ENCODE assay signal across 9 cellular contexts in genomic region chr7:56047446-56048116, GRCh38. TPM values are rescaled to one million over a fixed set of nuclear protein-coding genes. Genes with fewer than 3 reads are reported as not detected.
DNase-seq lines count a peak whose midpoint lies in the region; FAIRE-seq and TF ChIP-seq lines count a peak whose summit lies in the region.
"Not testable (repeated sequence)": the region's sequence is repeated elsewhere in the genome, so short reads cannot be mapped to it uniquely, and the experiment has no call there.
"Had no signal": no experiment of that assay in that cellular context is flagged by ENCODE, and none has a peak within 500 bp of the region (broad histone marks: within the 10 kb centered on the region; RNA-seq: fewer than 3 reads in every experiment).

No MANE protein-coding gene starts in this region.

- H3K9ac ChIP-seq in skeletal muscle satellite cell (ENCODE audit: low read depth, low read length): peak overlapping the region; percentile 51

- DNase-seq in Caco-2: peak in 1 of 2 experiments; percentile 14
- not testable (repeated sequence) for DNase-seq in RWPE1 (ENCODE audit: low spot score); esophagus squamous epithelium (lab: John Stamatoyannopoulos, UW); uterus
- DNase-seq in bronchial epithelial cell (ENCODE audit: low read depth): peak; percentile 25
- DNase-seq in kidney tubule cell (ENCODE audit: low spot score): peak; percentile 83

- POLR2A ChIA-PET in Caco-2 (lab: Charles Lee) (interaction anchor here (0.6 to 1.8 kb wide), 3 partner anchors 13 to 209 kb away, joined by 3 to 9 read pairs (median 4); no protein-coding TSS in a partner anchor), RWPE1 (lab: Yijun Ruan, JAX; ENCODE audit: low non-redundant PET) (interaction anchor here (0.7 kb wide), 1 partner anchor 17 kb away, joined by 6 read pairs; no protein-coding TSS in a partner anchor)

- peak overlapping the region; percentile 58 for H3K4me3 Mint-ChIP-seq in Caco-2 (ENCODE audit: unreplicated experiment)

- WGBS in esophagus squamous epithelium, 2 donors: 38 to 75% methylated on average over 4 to 11 of the region's 11 CpGs

- H3K27me3 ChIP-seq in Caco-2 (replicated peaks; ENCODE audit: control insufficient read depth, insufficient read depth, low read length); bronchial epithelial cell (ENCODE audit: control insufficient read depth, insufficient read depth, low read length); esophagus squamous epithelium; muscle layer of duodenum (ENCODE audit: low read depth, low read length); skeletal muscle satellite cell (ENCODE audit: control insufficient read depth, insufficient read depth, low read length); uterus: not testable (repeated sequence)

- not testable (repeated sequence) for H3K27ac Mint-ChIP-seq in Caco-2 (ENCODE audit: unreplicated experiment)

- H3K9me3 ChIP-seq in Caco-2; esophagus squamous epithelium; muscle layer of duodenum (ENCODE audit: control insufficient read depth in 1 of 2, low read length in 2 of 2); skeletal muscle satellite cell (replicated peaks; ENCODE audit: low read length); uterus: not testable (repeated sequence)

- H3K4me2 ChIP-seq in skeletal muscle satellite cell (ENCODE audit: low read length): peak overlapping the region; percentile 16

- not testable (repeated sequence) for TF ChIP-seq POLR2A in esophagus squamous epithelium (IDR thresholded peaks at IDR 0.05); uterus (IDR thresholded peaks at IDR 0.05)

- TF ChIP-seq CTCF in Caco-2 (IDR thresholded peaks at IDR 0.05; ENCODE audit: insufficient read depth in 1 of 2, low read depth in 1 of 2, low read length in 1 of 2, severe bottlenecking in 1 of 2, unreplicated experiment in 1 of 2); RWPE1 (conservative IDR thresholded peaks at IDR 0.05; ENCODE audit: low read depth); bronchial epithelial cell (IDR thresholded peaks at IDR 0.05; ENCODE audit: insufficient read depth, low read length, severe bottlenecking); esophagus squamous epithelium (IDR thresholded peaks at IDR 0.05); uterus (IDR thresholded peaks at IDR 0.05): not testable (repeated sequence)

- H3K36me3 Mint-ChIP-seq in Caco-2 (ENCODE audit: insufficient read depth, unreplicated experiment): peaks cover 38% of the 10 kb centered on the region

- H3K4me1 ChIP-seq in Caco-2: peaks cover 33% of the 10 kb centered on the region
- H3K4me1 ChIP-seq in esophagus squamous epithelium: peaks cover 3 to 56% (median 25%) of the 10 kb centered on the region in 3 donors
- H3K4me1 ChIP-seq in muscle layer of duodenum (ENCODE audit: control insufficient read depth in 1 of 2, insufficient read depth in 2 of 2, low read length in 2 of 2): peaks cover 0 to 22% of the 10 kb centered on the region in 2 donors
- peaks cover 17% of the 10 kb centered on the region for H3K4me1 ChIP-seq in skeletal muscle satellite cell (ENCODE audit: control insufficient read depth, insufficient read depth, low read length)
- H3K4me1 ChIP-seq in uterus: not testable (repeated sequence)

- not testable (repeated sequence) for BruUV-seq in Caco-2 (replicated peaks; lab: Mats Ljungman, UMichigan)

- H3K9me3 Mint-ChIP-seq in Caco-2 (ENCODE audit: unreplicated experiment): not testable (repeated sequence)

- H3K27ac ChIP-seq in RWPE1 (peak overlapping the region; percentile 77), esophagus squamous epithelium (peak overlapping the region in 3 of 4 donors; percentile 55 to 80 (median 66)), muscle layer of duodenum (ENCODE audit: low read length) (peak overlapping the region; percentile 31), uterus (peak overlapping the region; percentile 64 to 81)

- FAIRE-seq in bronchial epithelial cell (lab: Jason Lieb, UNC): not testable (repeated sequence)

- H3K36me3 ChIP-seq in Caco-2 (ENCODE audit: control insufficient read depth, insufficient read depth, low read length); bronchial epithelial cell (ENCODE audit: control insufficient read depth, insufficient read depth, low read length); esophagus squamous epithelium; muscle layer of duodenum (ENCODE audit: control insufficient read depth in 1 of 2, insufficient read depth in 2 of 2, low read length in 2 of 2); skeletal muscle satellite cell (ENCODE audit: insufficient read depth, low read length); uterus: not testable (repeated sequence)

- peaks cover 11% of the 10 kb centered on the region for H3K4me1 Mint-ChIP-seq in Caco-2 (ENCODE audit: low read depth, unreplicated experiment)

- CTCF ChIA-PET in Caco-2 (lab: Charles Lee): interaction anchor here (1.5 kb wide), 1 partner anchor 13 kb away, joined by 8 read pairs; no protein-coding TSS in a partner anchor
- CTCF ChIA-PET in RWPE1 (lab: Yijun Ruan, JAX): not testable (repeated sequence)

- H3K4me3 ChIP-seq in Caco-2 (ENCODE audit: low read depth, low read length); bronchial epithelial cell (ENCODE audit: low read depth, low read length); esophagus squamous epithelium; muscle layer of duodenum (ENCODE audit: low read depth in 1 of 2, low read length in 2 of 2); skeletal muscle satellite cell (ENCODE audit: low read length); uterus: not testable (repeated sequence)

- not testable (repeated sequence) for H3K27me3 Mint-ChIP-seq in Caco-2 (ENCODE audit: insufficient read depth, unreplicated experiment)

- intact Hi-C loops in Caco-2 (cut with micrococcal nuclease; ENCODE audit: unreplicated experiment); esophagus squamous epithelium (cut with DNase I); uterus (cut with DNase I; ENCODE audit: low total_unique reads): not testable (repeated sequence)

RNA-seq across cellular contexts. Expression of gene PSPH, which starts 3.7 kb away (rescaled TPM):
- total RNA-seq in Caco-2 (2022) (107 and 111 TPM in 2 replicates), bronchial epithelial cell (162 and 199 TPM in 2 replicates), esophagus squamous epithelium (10 to 100 TPM; 13.9 to 46.7 (median 27.9) TPM), uterus (10 to 100 TPM in 3 of 4 donors, 1 to 10 TPM in 1; 4.5 to 25.6 (median 16.7) TPM)
- 47.7 and 57.7 TPM in 2 replicates for total RNA-seq in skeletal muscle satellite cell (2012; rRNA removed)

RNA-seq across cellular contexts. Expression of gene CCT6A, which starts 4.0 kb away (rescaled TPM):
- total RNA-seq in Caco-2 (2022) (242 and 248 TPM in 2 replicates), bronchial epithelial cell (254 and 371 TPM in 2 replicates), esophagus squamous epithelium (100 to 1,000 TPM in 3 of 4 donors, 10 to 100 TPM in 1; 60.6 to 163 (median 133) TPM), uterus (100 to 1,000 TPM in 3 of 4 donors, 10 to 100 TPM in 1; 88.0 to 255 (median 194) TPM)
- 206 and 216 TPM in 2 replicates for total RNA-seq in skeletal muscle satellite cell (2012; rRNA removed)

RNA-seq across cellular contexts. Expression of gene SUMF2, which starts 16.5 kb away (rescaled TPM):
- 150 and 172 TPM in 2 replicates for total RNA-seq in Caco-2 (2022)
- total RNA-seq in bronchial epithelial cell: 220 and 228 TPM in 2 replicates
- total RNA-seq in esophagus squamous epithelium: 10 to 100 TPM; 50.3 to 88.1 (median 69.9) TPM
- total RNA-seq in skeletal muscle satellite cell (2012; rRNA removed): 144 and 145 TPM in 2 replicates
- total RNA-seq in uterus: 100 to 1,000 TPM in 2 of 4 donors, 10 to 100 TPM in 2; 61.2 to 110 (median 86.5) TPM

RNA-seq across cellular contexts. Expression of gene PHKG1, which starts 45.2 kb away (rescaled TPM):
- total RNA-seq in Caco-2 (2022): 1.1 and 1.6 TPM in 2 replicates
- 0.26 and 0.77 TPM in 2 replicates for total RNA-seq in bronchial epithelial cell
- total RNA-seq in esophagus squamous epithelium: 1 to 10 TPM in 1 of 4 donors, under 1 TPM in 2, not detected in 1; 0.31 to 2.7 (median 0.57) TPM
- 1.1 and 2.0 TPM in 2 replicates for total RNA-seq in skeletal muscle satellite cell (2012; rRNA removed)
- 1 to 10 TPM in 1 of 4 donors, under 1 TPM in 1, not detected in 2; 0.97 to 4.7 TPM for total RNA-seq in uterus
- total RNA-seq: GM23338 had no signal

RNA-seq across cellular contexts. Expression of gene CHCHD2, which starts 58.7 kb away (rescaled TPM):
- total RNA-seq in Caco-2 (2022) (454 and 459 TPM in 2 replicates), bronchial epithelial cell (440 and 566 TPM in 2 replicates), esophagus squamous epithelium (100 to 1,000 TPM; 296 to 475 (median 347) TPM), uterus (100 to 1,000 TPM; 193 to 900 (median 353) TPM)
- total RNA-seq in skeletal muscle satellite cell (2012; rRNA removed): 445 and 560 TPM in 2 replicates
- total RNA-seq: GM23338 had no signal
